ENCODE assay signal across 11 cellular contexts in the genomic region with DNA sequence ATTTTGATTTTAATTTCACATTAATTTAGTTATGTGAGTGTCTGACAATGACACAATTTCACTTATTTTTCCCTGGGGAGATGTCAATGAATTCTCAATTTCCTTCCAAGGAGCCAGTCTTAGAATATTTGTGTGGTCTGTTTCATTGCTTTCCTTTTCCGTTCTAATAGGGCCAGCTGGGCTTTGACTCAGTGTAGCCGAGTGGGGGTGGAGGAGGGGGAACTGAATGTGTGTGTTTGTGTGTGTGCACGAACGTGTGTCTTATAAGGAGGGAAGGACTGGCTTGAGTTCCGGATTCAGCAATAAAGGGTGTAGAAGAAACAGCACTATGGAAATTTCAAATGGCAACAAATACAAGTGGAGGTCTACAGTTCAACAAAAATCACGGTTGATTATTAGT.
DNase-seq lines count a peak whose midpoint lies in the region; ATAC-seq and TF ChIP-seq lines count a peak whose summit lies in the region.
"Had no signal": no experiment of that assay in that cellular context is flagged by ENCODE, and none has a peak within 500 bp of the region (broad histone marks: within the 10 kb centered on the region; RNA-seq: fewer than 3 reads in every experiment).

No MANE protein-coding gene starts in this region.

- H3K9me3 ChIP-seq in heart left ventricle (no peaks in the 10 kb centered on the region), OCI-LY1 (ENCODE audit: low read length) (no peaks in the 10 kb centered on the region), transverse colon (no peaks in the 10 kb centered on the region), stomach (no peaks in the 10 kb centered on the region), suprapubic skin (no peaks in the 10 kb centered on the region)
- H3K9me3 ChIP-seq: left lung had no signal

- no peak for TF ChIP-seq EP300 in transverse colon (IDR thresholded peaks at IDR 0.05; ENCODE audit: low read depth)
- TF ChIP-seq EP300 in stomach (IDR thresholded peaks at IDR 0.05) = no peak
- no peak for TF ChIP-seq EP300 in suprapubic skin (IDR thresholded peaks at IDR 0.05)

- in situ Hi-C loops in transverse colon (cut with MboI; ENCODE audit: low pct_ligation_motif_present in 1 of 4, low pct_unique_long_range_greater_than_20kb in 1 of 4, low sequenced_read_pairs in 3 of 4) = no loop called here
- in situ Hi-C loops in G401 (cut with HindIII; ENCODE audit: low sequenced_read_pairs) = no loop called here

- no peaks in the 10 kb centered on the region for H4K20me1 ChIP-seq in OCI-LY1 (ENCODE audit: insufficient read depth, low read length)

- peak overlapping the region; percentile 92 for H3K4me2 ChIP-seq in OCI-LY1 (ENCODE audit: low read length)

- peak in 3 of 4 donors; percentile 31 to 41 (median 36) for ATAC-seq in heart left ventricle
- no peak for ATAC-seq in Right ventricle myocardium inferior
- peak; percentile 41 for ATAC-seq in HG03045 (IDR thresholded peaks at IDR 0.05; ENCODE audit: unreplicated experiment)

- no peak for TF ChIP-seq CTCF in heart left ventricle (IDR thresholded peaks at IDR 0.05)
- TF ChIP-seq CTCF in OCI-LY1 (IDR thresholded peaks at IDR 0.05; ENCODE audit: low read length) = no peak
- TF ChIP-seq CTCF in transverse colon (IDR thresholded peaks at IDR 0.05) = no peak
- no peak for TF ChIP-seq CTCF in stomach (IDR thresholded peaks at IDR 0.05)
- no peak for TF ChIP-seq CTCF in suprapubic skin (IDR thresholded peaks at IDR 0.05)

- no peak for TF ChIP-seq POLR2A in heart left ventricle (IDR thresholded peaks at IDR 0.05)
- TF ChIP-seq POLR2A in transverse colon (IDR thresholded peaks at IDR 0.05) = no peak
- TF ChIP-seq POLR2A in stomach (IDR thresholded peaks at IDR 0.05) = no peak
- TF ChIP-seq POLR2A in suprapubic skin (IDR thresholded peaks at IDR 0.05) = no peak

- H3F3A ChIP-seq in OCI-LY1 (ENCODE audit: insufficient read depth, low read length) = peaks cover 9% of the 10 kb centered on the region; the same call in 1 of the 2 replicates

- H3K27me3 ChIP-seq in heart left ventricle = no peaks in the 10 kb centered on the region
- H3K27me3 ChIP-seq in OCI-LY1 (ENCODE audit: insufficient read depth, low read length) = no peaks in the 10 kb centered on the region
- H3K27me3 ChIP-seq in transverse colon = no peaks in the 10 kb centered on the region
- H3K27me3 ChIP-seq in stomach = no peaks in the 10 kb centered on the region
- no peaks in the 10 kb centered on the region for H3K27me3 ChIP-seq in suprapubic skin
- H3K27me3 ChIP-seq: dorsolateral prefrontal cortex, left lung had no signal

- H3K9me2 ChIP-seq in OCI-LY1 (ENCODE audit: low read depth, low read length) = no peaks in the 10 kb centered on the region

- peak overlapping the region; percentile 68 for H3K9ac ChIP-seq in OCI-LY1 (ENCODE audit: low read length)

- no peaks in the 10 kb centered on the region for H3K36me3 ChIP-seq in heart left ventricle
- no peaks in the 10 kb centered on the region for H3K36me3 ChIP-seq in OCI-LY1 (ENCODE audit: insufficient read depth, low read length)
- H3K36me3 ChIP-seq in transverse colon = no peaks in the 10 kb centered on the region
- H3K36me3 ChIP-seq in stomach = no peaks in the 10 kb centered on the region
- H3K36me3 ChIP-seq in suprapubic skin = no peaks in the 10 kb centered on the region
- H3K36me3 ChIP-seq: left lung had no signal

- H3K4me1 ChIP-seq in heart left ventricle = peaks cover 0 to 19% (median 0%) of the 10 kb centered on the region in 12 donors
- H3K4me1 ChIP-seq in OCI-LY1 (ENCODE audit: insufficient read depth, low read length, severe bottlenecking) = peaks cover 55% of the 10 kb centered on the region
- peaks cover 0 to 7% (median 2%) of the 10 kb centered on the region in 4 donors for H3K4me1 ChIP-seq in transverse colon
- peaks cover 0 to 10% (median 3%) of the 10 kb centered on the region in 4 donors for H3K4me1 ChIP-seq in stomach
- peaks cover 18% of the 10 kb centered on the region for H3K4me1 ChIP-seq in suprapubic skin

- no peak overlapping the region; the same call in 1 of the 2 replicates for H2AFZ ChIP-seq in OCI-LY1 (ENCODE audit: low read length)

- no peaks in the 10 kb centered on the region for H3K79me2 ChIP-seq in OCI-LY1 (ENCODE audit: insufficient read depth, low read length)

- H3K4me3 ChIP-seq in heart left ventricle (no peak overlapping the region), OCI-LY1 (ENCODE audit: low read depth, low read length, poor library complexity, severe bottlenecking) (peak overlapping the region; percentile 57), transverse colon (no peak overlapping the region), stomach (no peak overlapping the region), suprapubic skin (no peak overlapping the region)
- H3K4me3 ChIP-seq: dorsolateral prefrontal cortex, left lung had no signal

- intact Hi-C loops in heart left ventricle (cut with DNase I) = no loop called here
- intact Hi-C loops in Right ventricle myocardium inferior (cut with DNase I) = no loop called here
- intact Hi-C loops in transverse colon (cut with DNase I; ENCODE audit: low total_unique reads) = no loop called here
- intact Hi-C loops in stomach (cut with DNase I; ENCODE audit: low total_unique reads) = no loop called here

- DNase-seq in heart left ventricle = no peak
- no peak for DNase-seq in Right ventricle myocardium inferior (ENCODE audit: missing footprints)
- peak; percentile 17 for DNase-seq in transverse colon
- DNase-seq in stomach = no peak
- DNase-seq in suprapubic skin (ENCODE audit: low spot score in 2 of 2) = no peak
- no peak for DNase-seq in G401 (ENCODE audit: low spot score)
- DNase-seq: activated T-cell treated with anti-CD3 and anti-CD28 coated beads for 4 hours, dorsolateral prefrontal cortex, left lung had no signal

- H3K27ac ChIP-seq in heart left ventricle (peak overlapping the region in 1 of 12 donors; percentile 24), OCI-LY1 (ENCODE audit: low read depth, low read length, poor library complexity, severe bottlenecking) (peak overlapping the region; percentile 99), transverse colon (peak overlapping the region in 1 of 4 donors; percentile 31), stomach (peak overlapping the region in 1 of 5 donors; percentile 16), suprapubic skin (no peak overlapping the region)
- H3K27ac ChIP-seq: dorsolateral prefrontal cortex had no signal

- WGBS in heart left ventricle, 4 donors = 43 to 59% (median 51%) methylated on average over 6 of the region's 6 CpGs
- 51 to 63% methylated on average over 5 to 6 of the region's 6 CpGs for WGBS in transverse colon (ENCODE audit: low coverage in 1 of 2), 2 donors
- WGBS in stomach, 5 donors = 47 to 81% (median 63%) methylated on average over 6 of the region's 6 CpGs
- WGBS in suprapubic skin = 55% methylated on average over 6 of the region's 6 CpGs
